14 cellular contexts compared by ENCODE assay signal in genomic region chr10:103711351-103711994, GRCh38.
A peak's percentile ranks its signal among the peaks of the same experiment; 100 is the strongest.
DNase-seq lines count a peak whose midpoint lies in the region; ATAC-seq and TF ChIP-seq lines count a peak whose summit lies in the region.
"Had no signal": no experiment of that assay in that cellular context is flagged by ENCODE, and none has a peak within 500 bp of the region (broad histone marks: within the 10 kb centered on the region; RNA-seq: fewer than 3 reads in every experiment).

No MANE protein-coding gene starts in this region.

- no peaks in the 10 kb centered on the region for H3K27me3 Mint-ChIP-seq in progenitor cell of endocrine pancreas
- H3K27me3 Mint-ChIP-seq: activated CD4-positive, alpha-beta T cell treated with anti-CD3 and anti-CD28 coated beads for 36 hours; activated T-cell treated with anti-CD3 and anti-CD28 coated beads, Interleukin-2, amount 50 U/mL, for 24 hours had no signal

- no peak overlapping the region for H3K27ac Mint-ChIP-seq in progenitor cell of endocrine pancreas
- H3K27ac Mint-ChIP-seq: activated CD4-positive, alpha-beta T cell treated with anti-CD3 and anti-CD28 coated beads for 36 hours; activated T-cell treated with anti-CD3 and anti-CD28 coated beads, Interleukin-2, amount 50 U/mL, for 24 hours had no signal

- H3K4me3 ChIP-seq in testis (no peak overlapping the region), esophagus squamous epithelium (no peak overlapping the region)
- H3K4me3 ChIP-seq: ovary, tibial artery had no signal

- peaks cover 2% of the 10 kb centered on the region for H3K36me3 Mint-ChIP-seq in progenitor cell of endocrine pancreas (ENCODE audit: insufficient read depth)

- ATAC-seq in GM18519 (IDR thresholded peaks at IDR 0.05; ENCODE audit: low FRiP score, unreplicated experiment) = no peak
- ATAC-seq: activated CD4-positive, alpha-beta T cell treated with anti-CD3 and anti-CD28 coated beads for 36 hours had no signal

- no peaks in the 10 kb centered on the region for H3K9me3 ChIP-seq in testis
- H3K9me3 ChIP-seq in esophagus squamous epithelium = no peaks in the 10 kb centered on the region
- H3K9me3 ChIP-seq: ovary, tibial artery had no signal

- H3K27me3 ChIP-seq in testis (no peaks in the 10 kb centered on the region), esophagus squamous epithelium (no peaks in the 10 kb centered on the region)
- H3K27me3 ChIP-seq: ovary, tibial artery had no signal

- no peak for TF ChIP-seq POLR2A in testis (IDR thresholded peaks at IDR 0.05)
- TF ChIP-seq POLR2A in esophagus squamous epithelium (IDR thresholded peaks at IDR 0.05) = no peak

- H3K4me1 ChIP-seq in testis = peaks cover 9% of the 10 kb centered on the region
- H3K4me1 ChIP-seq in esophagus squamous epithelium = peaks cover 8 to 43% (median 11%) of the 10 kb centered on the region in 3 donors

- WGBS in testis, 2 donors = 88 to 92% methylated on average over 9 to 15 of the region's 15 CpGs
- WGBS in esophagus squamous epithelium, 2 donors = 72 to 79% methylated on average over 8 to 14 of the region's 15 CpGs

- DNase-seq in NCI-H82 (lab: John Stamatoyannopoulos, UW) = peak; percentile 43
- DNase-seq in NCI-H82 treated with DMSO at 0.1 percent for 48 hours (lab: John Stamatoyannopoulos, UW; ENCODE audit: unreplicated experiment) = no peak
- DNase-seq in RPMI7951 (ENCODE audit: low read depth) = peak; percentile 53
- DNase-seq in epithelial cell of prostate (ENCODE audit: low read depth, low spot score) = no peak
- no peak for DNase-seq in progenitor cell of endocrine pancreas (ENCODE audit: low spot score, unreplicated experiment)
- DNase-seq in testis = no peak
- no peak for DNase-seq in esophagus squamous epithelium (lab: John Stamatoyannopoulos, UW)
- DNase-seq: 8988T; activated CD4-positive, alpha-beta T cell treated with anti-CD3 and anti-CD28 coated beads for 36 hours; activated T-cell treated with anti-CD3 and anti-CD28 coated beads, Interleukin-2, amount 50 U/mL, for 24 hours; COR-L47; ovary; tibial artery had no signal

- TF ChIP-seq CTCF in progenitor cell of endocrine pancreas (IDR thresholded peaks at IDR 0.05; ENCODE audit: unreplicated experiment) = peak; percentile 27
- peak in 1 of 3 experiments; percentile 21 for TF ChIP-seq CTCF in testis (IDR thresholded peaks at IDR 0.05)
- TF ChIP-seq CTCF in esophagus squamous epithelium (IDR thresholded peaks at IDR 0.05) = peak in 2 of 6 experiments; percentile 29 to 34

- intact Hi-C loops in testis (cut with DNase I; ENCODE audit: low total_unique reads) (no loop called here), esophagus squamous epithelium (cut with DNase I) (loop anchor here (5.0 kb wide), 1 partner anchor 146 kb away; the partner anchor contains the start of gene SH3PXD2A)

- H3K9me3 Mint-ChIP-seq in progenitor cell of endocrine pancreas (ENCODE audit: low read depth) = no peaks in the 10 kb centered on the region
- H3K9me3 Mint-ChIP-seq: activated T-cell treated with anti-CD3 and anti-CD28 coated beads, Interleukin-2, amount 50 U/mL, for 24 hours had no signal

- no peak overlapping the region for H3K4me3 Mint-ChIP-seq in progenitor cell of endocrine pancreas (ENCODE audit: low read depth)
- H3K4me3 Mint-ChIP-seq: activated CD4-positive, alpha-beta T cell treated with anti-CD3 and anti-CD28 coated beads for 36 hours; activated T-cell treated with anti-CD3 and anti-CD28 coated beads, Interleukin-2, amount 50 U/mL, for 24 hours had no signal

- H3K27ac ChIP-seq in epithelial cell of prostate = peak overlapping the region; percentile 31
- H3K27ac ChIP-seq in testis = no peak overlapping the region
- peak overlapping the region in 1 of 4 donors; percentile 6 for H3K27ac ChIP-seq in esophagus squamous epithelium
- H3K27ac ChIP-seq: ovary, tibial artery had no signal

- peaks cover 4% of the 10 kb centered on the region for H3K4me1 Mint-ChIP-seq in progenitor cell of endocrine pancreas (ENCODE audit: low read depth)
- H3K4me1 Mint-ChIP-seq: activated CD4-positive, alpha-beta T cell treated with anti-CD3 and anti-CD28 coated beads for 36 hours had no signal

- H3K36me3 ChIP-seq in testis (ENCODE audit: low read depth, missing control alignments) = no peaks in the 10 kb centered on the region
- peaks cover 0 to 78% (median 0%) of the 10 kb centered on the region in 3 donors for H3K36me3 ChIP-seq in esophagus squamous epithelium
- H3K36me3 ChIP-seq: ovary, tibial artery had no signal

Comparison
In these comparisons a context has a peak if more than half of its experiments do, and no peak if none do; other contexts are left out.
1. DNase-seq: peak in NCI-H82 (single experiment) and RPMI7951 (single experiment); none in NCI-H82 treated with DMSO at 0.1 percent for 48 hours (single experiment), epithelial cell of prostate (single experiment), progenitor cell of endocrine pancreas (single experiment), testis (single experiment) and esophagus squamous epithelium (single experiment).